In genomic region chr1:247448107-247448778, GRCh38 we compare ENCODE assay signal across 8 cellular contexts. TPM values are rescaled to one million over a fixed set of nuclear protein-coding genes. Genes with fewer than 3 reads are reported as not detected.
DNase-seq lines count a peak whose midpoint lies in the region; ATAC-seq and TF ChIP-seq lines count a peak whose summit lies in the region.

No MANE protein-coding gene starts in this region.

- peak overlapping the region; percentile 53 for H3K4me3 ChIP-seq in AG04449 (ENCODE audit: low read depth, low read length)
- H3K4me3 ChIP-seq in GM23248: peak overlapping the region; percentile 80
- peak overlapping the region; percentile 54 to 57 for H3K4me3 ChIP-seq in SK-N-SH (ENCODE audit: low read depth in 2 of 2, low read length in 1 of 2)
- H3K4me3 ChIP-seq in right lobe of liver: peak overlapping the region; percentile 22 to 60 (median 60)

- CTCF ChIA-PET in AG04449 (lab: Yijun Ruan, JAX): interaction anchor here (1.0 to 2.4 kb wide), 2 partner anchors 58 to 75 kb away, joined by 3 to 6 read pairs; no protein-coding TSS in a partner anchor
- CTCF ChIA-PET in SK-N-SH (lab: Yijun Ruan, JAX): interaction anchor here (0.5 kb wide), 1 partner anchor 51 kb away, joined by 3 read pairs; no protein-coding TSS in a partner anchor

- no peaks in the 10 kb centered on the region for H3K9me3 Mint-ChIP-seq in effector memory CD8-positive, alpha-beta T cell

- peak overlapping the region; percentile 90 for H3K4me2 ChIP-seq in GM23248 (ENCODE audit: unreplicated experiment)
- peak overlapping the region; percentile 69 for H3K4me2 ChIP-seq in SK-N-SH

- H2AFZ ChIP-seq in GM23248 (peak overlapping the region; percentile 97), SK-N-SH (ENCODE audit: low read depth) (peak overlapping the region; percentile 95)

- no peaks in the 10 kb centered on the region for H3K27me3 ChIP-seq in GM23248 (replicated peaks; ENCODE audit: insufficient read depth)
- H3K27me3 ChIP-seq in SK-N-SH (ENCODE audit: insufficient read depth): no peaks in the 10 kb centered on the region
- H3K27me3 ChIP-seq in right lobe of liver: no peaks in the 10 kb centered on the region

- peak; percentile 45 for ATAC-seq in effector memory CD8-positive, alpha-beta T cell (replicated peaks)
- ATAC-seq in right lobe of liver: peak; percentile 71 to 83 (median 76)

- H3K4me3 Mint-ChIP-seq in effector memory CD8-positive, alpha-beta T cell: no peak overlapping the region

- intact Hi-C loops in right lobe of liver (cut with DNase I): no loop called here

- H3K27me3 Mint-ChIP-seq in effector memory CD8-positive, alpha-beta T cell: no peaks in the 10 kb centered on the region

- H3K36me3 Mint-ChIP-seq in effector memory CD8-positive, alpha-beta T cell (ENCODE audit: insufficient read depth): peaks cover 15% of the 10 kb centered on the region

- no peak overlapping the region for H3K27ac Mint-ChIP-seq in effector memory CD8-positive, alpha-beta T cell

- peak overlapping the region; percentile 75 for H3K9ac ChIP-seq in GM23248
- no peak overlapping the region for H3K9ac ChIP-seq in SK-N-SH

- no peak for TF ChIP-seq EP300 in SK-N-SH (IDR thresholded peaks at IDR 0.05; ENCODE audit: borderline replicate concordance in 1 of 2, low read depth in 1 of 2, low read length in 1 of 2)

- no peaks in the 10 kb centered on the region for H3K4me1 Mint-ChIP-seq in effector memory CD8-positive, alpha-beta T cell (ENCODE audit: low read depth in 2 of 2)

- no peaks in the 10 kb centered on the region for H3K4me1 ChIP-seq in GM23248 (ENCODE audit: insufficient read depth)
- peaks cover 0 to 5% of the 10 kb centered on the region in 2 experiments; a peak in 1 of 4 replicates for H3K4me1 ChIP-seq in SK-N-SH (ENCODE audit: control insufficient read depth in 1 of 2, insufficient read depth in 2 of 2, low read depth in 1 of 2, low read length in 1 of 2)
- H3K4me1 ChIP-seq in right lobe of liver: no peaks in the 10 kb centered on the region

- H3K79me2 ChIP-seq in GM23248 (ENCODE audit: insufficient read depth) (no peaks in the 10 kb centered on the region), SK-N-SH (ENCODE audit: insufficient read depth) (no peaks in the 10 kb centered on the region)

- no peaks in the 10 kb centered on the region for H3K9me2 ChIP-seq in GM23248 (ENCODE audit: insufficient read depth)
- no peaks in the 10 kb centered on the region for H3K9me2 ChIP-seq in SK-N-SH

- no peak for TF ChIP-seq POLR2A in right lobe of liver (IDR thresholded peaks at IDR 0.05)

- H3F3A ChIP-seq in GM23248 (ENCODE audit: insufficient read depth): no peaks in the 10 kb centered on the region
- H3F3A ChIP-seq in SK-N-SH (replicated peaks; ENCODE audit: insufficient read depth): no peaks in the 10 kb centered on the region

- TF ChIP-seq RAD21 in SK-N-SH (IDR thresholded peaks at IDR 0.05; ENCODE audit: low read length): no peak

- H3K27ac ChIP-seq in GM23248 (no peak overlapping the region), SK-N-SH (ENCODE audit: low read depth in 2 of 2, low read length in 1 of 2) (peak overlapping the region; percentile 31 to 67), right lobe of liver (no peak overlapping the region)

- TF ChIP-seq CTCF in AG04449 (IDR thresholded peaks at IDR 0.05; ENCODE audit: insufficient read depth, low read length, missing control alignments) (no peak), SK-N-SH (IDR thresholded peaks at IDR 0.05) (no peak), right lobe of liver (IDR thresholded peaks at IDR 0.05) (no peak)

- no peaks in the 10 kb centered on the region for H3K9me3 ChIP-seq in GM23248 (ENCODE audit: low read depth)
- H3K9me3 ChIP-seq in SK-N-SH: no peaks in the 10 kb centered on the region
- H3K9me3 ChIP-seq in right lobe of liver: no peaks in the 10 kb centered on the region

- DNase-seq in AG04449 (ENCODE audit: low read depth, low spot score) (no peak), GM23248 (peak; percentile 80), SK-N-SH (peak; percentile 67), right lobe of liver (peak; percentile 44 to 69 (median 67)), NOMO-1 (lab: John Stamatoyannopoulos, UW; ENCODE audit: unreplicated experiment in 2 of 2) (no peak), OCI-M2 (lab: John Stamatoyannopoulos, UW; ENCODE audit: unreplicated experiment) (no peak)
- DNase-seq in effector memory CD8-positive, alpha-beta T cell: no peak
- peak; percentile 44 for DNase-seq in stimulated activated CD4-positive, alpha-beta T cell treated with anti-CD3 and anti-CD28 coated beads, Interleukin-4, amount 100 ng/mL, for 1 hour

- POLR2A ChIA-PET in AG04449 (lab: Yijun Ruan, JAX): no interaction called here
- POLR2A ChIA-PET in SK-N-SH (lab: Yijun Ruan, JAX): no interaction called here

- H4K20me1 ChIP-seq in GM23248 (ENCODE audit: insufficient read depth) (no peaks in the 10 kb centered on the region), SK-N-SH (ENCODE audit: insufficient read depth) (no peaks in the 10 kb centered on the region)

- in situ Hi-C loops in GM23248 (cut with MboI): no loop called here

- 5 to 7% methylated on average over 31 of the region's 31 CpGs for WGBS in GM23248 (ENCODE audit: low coverage in 1 of 2, low lambda C conversion rate in 2 of 2, missing lambda C conversion rate in 2 of 2), 2 experiments
- WGBS in SK-N-SH (ENCODE audit: low lambda C conversion rate): 11% methylated on average over 29 of the region's 31 CpGs
- 12% methylated on average over 18 of the region's 31 CpGs for WGBS in right lobe of liver (ENCODE audit: insufficient coverage, low coverage, low lambda C conversion rate, missing lambda C conversion rate)

- H3K36me3 ChIP-seq in GM23248 (ENCODE audit: low read depth) (no peaks in the 10 kb centered on the region), SK-N-SH (replicated peaks in 1 of 2; ENCODE audit: control insufficient read depth in 1 of 2, insufficient read depth in 2 of 2, low read length in 1 of 2) (peaks cover 0 to 7% of the 10 kb centered on the region in 2 experiments), right lobe of liver (no peaks in the 10 kb centered on the region)

TF ChIP-seq in SK-N-SH, 30 proteins besides CTCF, POLR2A, EP300 and RAD21:
- TF ChIP-seq TAF1 (IDR thresholded peaks at IDR 0.05; ENCODE audit: borderline replicate concordance, low read depth, low read length) (peak; percentile 76; the same call in 1 of the 2 replicates), TEAD4 (IDR thresholded peaks at IDR 0.05; ENCODE audit: borderline replicate concordance, insufficient read depth) (no peak), CHD2 (IDR thresholded peaks at IDR 0.05; ENCODE audit: low read length, partially characterized antibody) (peak; percentile 10), JUND (IDR thresholded peaks at IDR 0.05) (no peak), POLR2AphosphoS5 (IDR thresholded peaks at IDR 0.05; ENCODE audit: low read depth, low read length) (peak; percentile 33; the same call in 1 of the 2 replicates), YY1 (IDR thresholded peaks at IDR 0.05; ENCODE audit: low read depth) (peak; percentile 91)
- TF ChIP-seq, protein P1, sequence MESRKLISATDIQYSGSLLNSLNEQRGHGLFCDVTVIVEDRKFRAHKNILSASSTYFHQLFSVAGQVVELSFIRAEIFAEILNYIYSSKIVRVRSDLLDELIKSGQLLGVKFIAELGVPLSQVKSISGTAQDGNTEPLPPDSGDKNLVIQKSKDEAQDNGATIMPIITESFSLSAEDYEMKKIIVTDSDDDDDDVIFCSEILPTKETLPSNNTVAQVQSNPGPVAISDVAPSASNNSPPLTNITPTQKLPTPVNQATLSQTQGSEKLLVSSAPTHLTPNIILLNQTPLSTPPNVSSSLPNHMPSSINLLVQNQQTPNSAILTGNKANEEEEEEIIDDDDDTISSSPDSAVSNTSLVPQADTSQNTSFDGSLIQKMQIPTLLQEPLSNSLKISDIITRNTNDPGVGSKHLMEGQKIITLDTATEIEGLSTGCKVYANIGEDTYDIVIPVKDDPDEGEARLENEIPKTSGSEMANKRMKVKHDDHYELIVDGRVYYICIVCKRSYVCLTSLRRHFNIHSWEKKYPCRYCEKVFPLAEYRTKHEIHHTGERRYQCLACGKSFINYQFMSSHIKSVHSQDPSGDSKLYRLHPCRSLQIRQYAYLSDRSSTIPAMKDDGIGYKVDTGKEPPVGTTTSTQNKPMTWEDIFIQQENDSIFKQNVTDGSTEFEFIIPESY (IDR thresholded peaks at IDR 0.05; ENCODE audit: borderline replicate concordance, low read depth): peak; percentile 63; the same call in 1 of the 2 replicates

RNA-seq across cellular contexts. Expression of gene OR2B11, which starts 9.7 kb away (rescaled TPM):
- total RNA-seq in GM23248 (2014; rRNA removed; shearing (Covaris generic)): not detected in 2 replicates
- not detected in 2 replicates for polyA plus RNA-seq in GM23248 (2016; fragmentation: Nextera tagmentation; extraction: Ambion mirVana)
- polyA plus RNA-seq in SK-N-SH (2012; rRNA removed): not detected in 2 replicates
- polyA plus RNA-seq in SK-N-SH (2012; cell fraction: cytosol; rRNA removed): not detected in 2 replicates
- polyA plus RNA-seq in SK-N-SH (2012; cell fraction: nucleus; rRNA removed): not detected in 2 replicates
- total RNA-seq in right lobe of liver: not detected

RNA-seq across cellular contexts. Expression of gene NLRP3, which starts 32.3 kb away (rescaled TPM):
- total RNA-seq in GM23248 (2014; rRNA removed; shearing (Covaris generic)): 0.76 and 2.3 TPM in 2 replicates
- polyA plus RNA-seq in GM23248 (2016; fragmentation: Nextera tagmentation; extraction: Ambion mirVana) (0.28 and 0.84 TPM in 2 replicates), SK-N-SH (2012; rRNA removed) (0.62 and 0.87 TPM in 2 replicates)
- polyA plus RNA-seq in SK-N-SH (2012; cell fraction: cytosol; rRNA removed): 0.54 and 0.85 TPM in 2 replicates
- polyA plus RNA-seq in SK-N-SH (2012; cell fraction: nucleus; rRNA removed): 1.3 and 2.2 TPM in 2 replicates
- total RNA-seq in right lobe of liver: 1 to 10 TPM in 2 of 6 experiments, under 1 TPM in 4; 0.11 to 2.0 (median 0.62) TPM

Comparison
In these comparisons a context has a peak if more than half of its experiments do, and no peak if none do; other contexts are left out.
1. DNase-seq: peak in GM23248 (single experiment), SK-N-SH (single experiment), right lobe of liver (3 of 3) and stimulated activated CD4-positive, alpha-beta T cell treated with anti-CD3 and anti-CD28 coated beads, Interleukin-4, amount 100 ng/mL, for 1 hour (single experiment); none in AG04449 (single experiment), effector memory CD8-positive, alpha-beta T cell (0 of 3), NOMO-1 (0 of 2) and OCI-M2 (single experiment).
2. H3K27ac ChIP-seq: peak in SK-N-SH (2 of 2); none in GM23248 (single experiment) and right lobe of liver (0 of 3).
3. Peak in every context shown above with its lines, with median percentiles within 50 percentile points of each other: H3K4me3 ChIP-seq.